2 cellular contexts compared by ENCODE assay signal in genomic region chr4:77193046-77193445, GRCh38.
TF ChIP-seq lines count a peak whose summit lies in the region.

No MANE protein-coding gene starts in this region.

TF ChIP-seq in GM12878, 131 proteins besides CTCF, POLR2A, EP300 and RAD21:
- TF ChIP-seq MTA3 (IDR thresholded peaks at IDR 0.05; ENCODE audit: borderline replicate concordance, low read length), result peak; percentile 8; the same call in 1 of the 2 replicates
- TF ChIP-seq, protein P1, sequence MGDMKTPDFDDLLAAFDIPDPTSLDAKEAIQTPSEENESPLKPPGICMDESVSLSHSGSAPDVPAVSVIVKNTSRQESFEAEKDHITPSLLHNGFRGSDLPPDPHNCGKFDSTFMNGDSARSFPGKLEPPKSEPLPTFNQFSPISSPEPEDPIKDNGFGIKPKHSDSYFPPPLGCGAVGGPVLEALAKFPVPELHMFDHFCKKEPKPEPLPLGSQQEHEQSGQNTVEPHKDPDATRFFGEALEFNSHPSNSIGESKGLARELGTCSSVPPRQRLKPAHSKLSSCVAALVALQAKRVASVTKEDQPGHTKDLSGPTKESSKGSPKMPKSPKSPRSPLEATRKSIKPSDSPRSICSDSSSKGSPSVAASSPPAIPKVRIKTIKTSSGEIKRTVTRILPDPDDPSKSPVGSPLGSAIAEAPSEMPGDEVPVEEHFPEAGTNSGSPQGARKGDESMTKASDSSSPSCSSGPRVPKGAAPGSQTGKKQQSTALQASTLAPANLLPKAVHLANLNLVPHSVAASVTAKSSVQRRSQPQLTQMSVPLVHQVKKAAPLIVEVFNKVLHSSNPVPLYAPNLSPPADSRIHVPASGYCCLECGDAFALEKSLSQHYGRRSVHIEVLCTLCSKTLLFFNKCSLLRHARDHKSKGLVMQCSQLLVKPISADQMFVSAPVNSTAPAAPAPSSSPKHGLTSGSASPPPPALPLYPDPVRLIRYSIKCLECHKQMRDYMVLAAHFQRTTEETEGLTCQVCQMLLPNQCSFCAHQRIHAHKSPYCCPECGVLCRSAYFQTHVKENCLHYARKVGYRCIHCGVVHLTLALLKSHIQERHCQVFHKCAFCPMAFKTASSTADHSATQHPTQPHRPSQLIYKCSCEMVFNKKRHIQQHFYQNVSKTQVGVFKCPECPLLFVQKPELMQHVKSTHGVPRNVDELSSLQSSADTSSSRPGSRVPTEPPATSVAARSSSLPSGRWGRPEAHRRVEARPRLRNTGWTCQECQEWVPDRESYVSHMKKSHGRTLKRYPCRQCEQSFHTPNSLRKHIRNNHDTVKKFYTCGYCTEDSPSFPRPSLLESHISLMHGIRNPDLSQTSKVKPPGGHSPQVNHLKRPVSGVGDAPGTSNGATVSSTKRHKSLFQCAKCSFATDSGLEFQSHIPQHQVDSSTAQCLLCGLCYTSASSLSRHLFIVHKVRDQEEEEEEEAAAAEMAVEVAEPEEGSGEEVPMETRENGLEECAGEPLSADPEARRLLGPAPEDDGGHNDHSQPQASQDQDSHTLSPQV (IDR thresholded peaks at IDR 0.05), result no peak

TF ChIP-seq in GM12891, 5 proteins besides CTCF, POLR2A, EP300 and RAD21:
- TF ChIP-seq TAF1 (IDR thresholded peaks at IDR 0.05; ENCODE audit: low read depth, low read length) (no peak), PAX5 (IDR thresholded peaks at IDR 0.05; ENCODE audit: insufficient read depth, low read length, severe bottlenecking) (no peak), POLR2AphosphoS5 (IDR thresholded peaks at IDR 0.05; ENCODE audit: low read depth, low read length) (no peak), SPI1 (IDR thresholded peaks at IDR 0.05; ENCODE audit: low read depth, low read length) (no peak), POU2F2 (IDR thresholded peaks at IDR 0.05; ENCODE audit: low read depth, low read length) (no peak)
TF ChIP-seq in GM12891: peak in this region for 0.
